In the genomic region with DNA sequence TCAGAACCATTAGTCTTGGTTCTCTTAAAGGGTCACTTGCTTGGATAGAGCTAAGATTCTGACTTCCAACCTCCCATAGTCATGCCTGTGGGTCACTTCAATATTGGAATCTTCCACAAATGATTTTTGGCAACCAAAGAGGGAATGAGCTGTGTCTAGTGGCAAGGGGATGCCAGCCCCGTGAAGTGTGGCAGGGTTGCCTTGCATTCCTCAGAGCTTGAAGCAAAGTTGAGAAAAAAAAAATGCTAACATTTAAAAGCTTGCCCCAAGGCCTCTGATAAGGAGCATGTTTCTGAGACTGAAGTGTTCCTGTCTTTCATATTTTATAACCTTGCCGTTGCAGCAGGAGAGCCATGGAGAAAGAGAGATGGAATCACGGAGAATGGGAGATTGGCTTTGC, we compare ENCODE assay signal across 27 cellular contexts.
DNase-seq lines count a peak whose midpoint lies in the region; ATAC-seq and TF ChIP-seq lines count a peak whose summit lies in the region.
"Had no signal": no experiment of that assay in that cellular context is flagged by ENCODE, and none has a peak within 500 bp of the region (broad histone marks: within the 10 kb centered on the region; RNA-seq: fewer than 3 reads in every experiment).

No MANE protein-coding gene starts in this region.

- H4K5ac ChIP-seq in H9 (ENCODE audit: insufficient read length, low read depth, low read length) = no peak overlapping the region

- H3K27me3 Mint-ChIP-seq in endodermal cell (ENCODE audit: insufficient read depth) = no peaks in the 10 kb centered on the region
- no peaks in the 10 kb centered on the region for H3K27me3 Mint-ChIP-seq in H9 (ENCODE audit: low read depth)
- H3K27me3 Mint-ChIP-seq: activated CD8-positive, alpha-beta memory T cell treated with anti-CD3 and anti-CD28 coated beads, Interleukin-2, amount 10 ng/mL, durations not matched to agents 7 days and 5 days had no signal

- H3K9me3 Mint-ChIP-seq in endodermal cell (no peaks in the 10 kb centered on the region), H9 (no peaks in the 10 kb centered on the region)
- H3K9me3 Mint-ChIP-seq: activated CD4-positive, alpha-beta T cell treated with anti-CD3 and anti-CD28 coated beads, Interleukin-2, amount 10 ng/mL, durations not matched to agents 7 days and 5 days; activated T-cell treated with anti-CD3 and anti-CD28 coated beads, Interleukin-2, amount 50 U/mL, for 72 hours had no signal

- no peak overlapping the region for H3T11ph ChIP-seq in H9 (ENCODE audit: low read length)

- DNase-seq in EH (ENCODE audit: low read depth) = peak; percentile 24
- DNase-seq in SJSA1 (ENCODE audit: low read depth in 1 of 2, low spot score in 2 of 2) = no peak
- DNase-seq in endodermal cell = no peak
- DNase-seq in renal cortical epithelial cell (ENCODE audit: low read depth) = peak; percentile 50
- DNase-seq in H9 = no peak
- DNase-seq in HEK293T (ENCODE audit: extremely low spot score) = no peak
- DNase-seq in BE2C = no peak
- DNase-seq: activated CD4-positive, alpha-beta T cell treated with anti-CD3 and anti-CD28 coated beads, Interleukin-2, amount 10 ng/mL, durations not matched to agents 7 days and 5 days; activated CD8-positive, alpha-beta memory T cell treated with anti-CD3 and anti-CD28 coated beads, Interleukin-2, amount 10 ng/mL, durations not matched to agents 7 days and 5 days; activated naive CD4-positive, alpha-beta T cell treated with Interleukin-2 at 50 U/mL for 16 hours; activated T-cell treated with anti-CD3 and anti-CD28 coated beads, Interleukin-2, amount 50 U/mL, for 72 hours; anterior cingulate cortex; C1 segment of cervical spinal cord; heart left ventricle; left cardiac atrium; naive thymus-derived CD8-positive, alpha-beta T cell; NCI-H2171; NCI-H524 treated with DMSO at 0.1 percent for 48 hours; ovary; stimulated activated CD4-positive, alpha-beta T cell treated with anti-CD3 and anti-CD28 coated beads, Interleukin-12 subunit alpha, Interleukin-12 subunit beta, amount 100 ng/mL, for 4 hours; stimulated activated CD4-positive, alpha-beta T cell treated with anti-CD3 and anti-CD28 coated beads, Interleukin-4, amount 100 ng/mL, for 24 hours; stimulated activated naive CD4-positive, alpha-beta T cell; WERI-Rb-1 had no signal

- H3K27me3 ChIP-seq in SJSA1 (replicated peaks) (no peaks in the 10 kb centered on the region), endodermal cell (ENCODE audit: control insufficient read depth, insufficient read depth, low read length, poor library complexity, severe bottlenecking) (no peaks in the 10 kb centered on the region), H9 (ENCODE audit: insufficient read depth, low read length) (no peaks in the 10 kb centered on the region), BE2C (no peaks in the 10 kb centered on the region)
- H3K27me3 ChIP-seq: heart left ventricle, ovary, right atrium auricular region had no signal

- no peak overlapping the region for H3K4ac ChIP-seq in H9 (ENCODE audit: low read depth, low read length)

- no peak overlapping the region for H3K4me2 ChIP-seq in H9 (ENCODE audit: insufficient read depth, insufficient read length, low read length)
- H3K4me2 ChIP-seq: KMS-11 had no signal

- no peaks in the 10 kb centered on the region for H3K23me2 ChIP-seq in H9 (ENCODE audit: insufficient read length, low read depth, low read length, poor library complexity, severe bottlenecking)

- H2AK5ac ChIP-seq in H9 (ENCODE audit: insufficient read length, low read length) = no peak overlapping the region

- H3K4me3 ChIP-seq in SJSA1 = no peak overlapping the region
- no peak overlapping the region for H3K4me3 ChIP-seq in endodermal cell (ENCODE audit: low read length)
- no peak overlapping the region for H3K4me3 ChIP-seq in BE2C (ENCODE audit: low read depth, low read length)
- H3K4me3 ChIP-seq: heart left ventricle, ovary, right atrium auricular region had no signal

- no peak for TF ChIP-seq CTCF in endodermal cell (conservative IDR thresholded peaks at IDR 0.05)
- no peak for TF ChIP-seq CTCF in H9 (conservative IDR thresholded peaks at IDR 0.05)
- no peak for TF ChIP-seq CTCF in BE2C (IDR thresholded peaks at IDR 0.05; ENCODE audit: low read depth, low read length)

- ATAC-seq in esophagus mucosa = no peak
- ATAC-seq: activated CD8-positive, alpha-beta memory T cell treated with anti-CD3 and anti-CD28 coated beads, Interleukin-2, amount 10 ng/mL, durations not matched to agents 7 days and 5 days; activated T-cell treated with anti-CD3 and anti-CD28 coated beads, Interleukin-2, amount 50 U/mL, for 72 hours; heart left ventricle; left cardiac atrium; naive thymus-derived CD8-positive, alpha-beta T cell had no signal

- H4K8ac ChIP-seq in H9 (replicated peaks; ENCODE audit: insufficient read length, low read depth, low read length) = no peak overlapping the region

- H2AFZ ChIP-seq in H9 (ENCODE audit: low read length) = no peak overlapping the region

- H4K20me1 ChIP-seq in H9 (ENCODE audit: control insufficient read depth, insufficient read depth, insufficient read length) = no peaks in the 10 kb centered on the region

- H3K36me3 ChIP-seq in SJSA1 (no peaks in the 10 kb centered on the region), endodermal cell (ENCODE audit: control insufficient read depth, insufficient read depth, low read length) (no peaks in the 10 kb centered on the region), BE2C (no peaks in the 10 kb centered on the region)
- H3K36me3 ChIP-seq: heart left ventricle, ovary, right atrium auricular region, WERI-Rb-1 had no signal

- no peak overlapping the region for H3K18ac ChIP-seq in H9 (ENCODE audit: insufficient read length, low read depth, low read length)

- no peak overlapping the region for H2BK20ac ChIP-seq in H9 (ENCODE audit: low read depth, low read length, poor library complexity, severe bottlenecking)

- H3K27ac Mint-ChIP-seq in endodermal cell (peak overlapping the region; percentile 28), H9 (peak overlapping the region in 1 of 3 experiments; percentile 2; a peak in 1 of 7 replicates)
- H3K27ac Mint-ChIP-seq: activated CD4-positive, alpha-beta T cell treated with anti-CD3 and anti-CD28 coated beads, Interleukin-2, amount 10 ng/mL, durations not matched to agents 7 days and 5 days; activated CD8-positive, alpha-beta memory T cell treated with anti-CD3 and anti-CD28 coated beads, Interleukin-2, amount 10 ng/mL, durations not matched to agents 7 days and 5 days; activated T-cell treated with anti-CD3 and anti-CD28 coated beads, Interleukin-2, amount 50 U/mL, for 72 hours; naive thymus-derived CD8-positive, alpha-beta T cell had no signal

- no peak overlapping the region for H3K23ac ChIP-seq in H9 (ENCODE audit: insufficient read length, low read depth, low read length)

- H3K27ac ChIP-seq in SJSA1 (peak overlapping the region; percentile 95), endodermal cell (ENCODE audit: low read depth, low read length) (no peak overlapping the region), H9 (ENCODE audit: insufficient read length, low read depth, low read length) (no peak overlapping the region)
- H3K27ac ChIP-seq: epithelial cell of prostate, heart left ventricle, KMS-11, ovary, right atrium auricular region, WERI-Rb-1 had no signal

- H2BK120ac ChIP-seq in H9 (ENCODE audit: low read depth, low read length, poor library complexity, severe bottlenecking) = no peak overlapping the region

- H3K14ac ChIP-seq in H9 (ENCODE audit: insufficient read depth, low read length) = no peak overlapping the region

- no peak overlapping the region for H3K4me3 Mint-ChIP-seq in endodermal cell
- no peak overlapping the region for H3K4me3 Mint-ChIP-seq in H9
- H3K4me3 Mint-ChIP-seq: activated CD4-positive, alpha-beta T cell treated with anti-CD3 and anti-CD28 coated beads, Interleukin-2, amount 10 ng/mL, durations not matched to agents 7 days and 5 days; activated CD8-positive, alpha-beta memory T cell treated with anti-CD3 and anti-CD28 coated beads, Interleukin-2, amount 10 ng/mL, durations not matched to agents 7 days and 5 days; activated T-cell treated with anti-CD3 and anti-CD28 coated beads, Interleukin-2, amount 50 U/mL, for 72 hours; naive thymus-derived CD8-positive, alpha-beta T cell had no signal

- H2BK12ac ChIP-seq in H9 (ENCODE audit: insufficient read length, low read depth, low read length) = no peak overlapping the region

- WGBS in endodermal cell (ENCODE audit: insufficient coverage in 1 of 2, insufficient read length in 1 of 2), 2 experiments = 90% methylated on average over 2 to 3 of the region's 3 CpGs
- no CpG with 5 or more reads among the region's 3 CpGs for WGBS in H9 (ENCODE audit: extremely low coverage, insufficient read length, low lambda C conversion rate)

- no peaks in the 10 kb centered on the region for H3K79me2 ChIP-seq in H9 (ENCODE audit: insufficient read depth, low read length)

- no peaks in the 10 kb centered on the region for H3K79me1 ChIP-seq in H9 (ENCODE audit: insufficient read depth, low read depth, low read length, poor library complexity, severe bottlenecking)

- POLR2A ChIA-PET in HEK293T (lab: Yijun Ruan, JAX) = no interaction called here

- no peak overlapping the region for H2BK15ac ChIP-seq in H9 (ENCODE audit: low read depth, low read length)

- CTCF ChIA-PET in HEK293T (lab: Yijun Ruan, JAX) = interaction anchor here (0.7 kb wide), 1 partner anchor 333 kb away, joined by 3 read pairs; no protein-coding TSS in a partner anchor

- H3K4me1 ChIP-seq in SJSA1 (replicated peaks) = peaks cover 59% of the 10 kb centered on the region
- H3K4me1 ChIP-seq in endodermal cell (ENCODE audit: control insufficient read depth, insufficient read depth, low read length) = peaks cover 9% of the 10 kb centered on the region
- no peaks in the 10 kb centered on the region for H3K4me1 ChIP-seq in H9 (ENCODE audit: insufficient read depth, low read length)
- H3K4me1 ChIP-seq in BE2C = no peaks in the 10 kb centered on the region
- H3K4me1 ChIP-seq: heart left ventricle, right atrium auricular region had no signal

- H3K36me3 Mint-ChIP-seq in endodermal cell (ENCODE audit: low read depth) (no peaks in the 10 kb centered on the region), H9 (ENCODE audit: insufficient read depth in 1 of 3, low read depth in 3 of 3) (no peaks in the 10 kb centered on the region)
- H3K36me3 Mint-ChIP-seq: activated CD8-positive, alpha-beta memory T cell treated with anti-CD3 and anti-CD28 coated beads, Interleukin-2, amount 10 ng/mL, durations not matched to agents 7 days and 5 days; naive thymus-derived CD8-positive, alpha-beta T cell had no signal

- H3K56ac ChIP-seq in H9 (ENCODE audit: insufficient read length, low read depth, low read length) = no peak overlapping the region

- no peak overlapping the region for H4K91ac ChIP-seq in H9 (ENCODE audit: insufficient read length, low read depth, low read length)

- H3K9me3 ChIP-seq in SJSA1 (replicated peaks) (no peaks in the 10 kb centered on the region), endodermal cell (ENCODE audit: control insufficient read depth, low read length) (no peaks in the 10 kb centered on the region), H9 (ENCODE audit: control insufficient read depth, low read depth, low read length) (no peaks in the 10 kb centered on the region), BE2C (no peaks in the 10 kb centered on the region)
- H3K9me3 ChIP-seq: heart left ventricle, ovary, right atrium auricular region had no signal

- H3K4me1 Mint-ChIP-seq in endodermal cell (peaks cover 12% of the 10 kb centered on the region), H9 (peaks cover 0 to 3% of the 10 kb centered on the region in 2 experiments; a peak in 1 of 4 replicates)
- H3K4me1 Mint-ChIP-seq: activated CD4-positive, alpha-beta T cell treated with anti-CD3 and anti-CD28 coated beads, Interleukin-2, amount 10 ng/mL, durations not matched to agents 7 days and 5 days; activated CD8-positive, alpha-beta memory T cell treated with anti-CD3 and anti-CD28 coated beads, Interleukin-2, amount 10 ng/mL, durations not matched to agents 7 days and 5 days; naive thymus-derived CD8-positive, alpha-beta T cell had no signal

- no peak overlapping the region for H3K9ac ChIP-seq in endodermal cell (ENCODE audit: extremely low read depth, low read length, poor library complexity, severe bottlenecking)
- H3K9ac ChIP-seq in H9 (ENCODE audit: extremely low read depth, insufficient read length, low read length) = no peak overlapping the region
- H3K9ac ChIP-seq: KMS-11 had no signal

- H2BK5ac ChIP-seq in H9 (ENCODE audit: insufficient read length, low read length) = no peak overlapping the region

Comparison
In these comparisons a context has a peak if more than half of its experiments do, and no peak if none do; other contexts are left out.
1. DNase-seq: peak in EH (single experiment) and renal cortical epithelial cell (single experiment); none in SJSA1 (0 of 2), endodermal cell (single experiment), H9 (single experiment), HEK293T (single experiment) and BE2C (single experiment).